Comparison of ENCODE assay signal across 1 cellular context in the genomic region with DNA sequence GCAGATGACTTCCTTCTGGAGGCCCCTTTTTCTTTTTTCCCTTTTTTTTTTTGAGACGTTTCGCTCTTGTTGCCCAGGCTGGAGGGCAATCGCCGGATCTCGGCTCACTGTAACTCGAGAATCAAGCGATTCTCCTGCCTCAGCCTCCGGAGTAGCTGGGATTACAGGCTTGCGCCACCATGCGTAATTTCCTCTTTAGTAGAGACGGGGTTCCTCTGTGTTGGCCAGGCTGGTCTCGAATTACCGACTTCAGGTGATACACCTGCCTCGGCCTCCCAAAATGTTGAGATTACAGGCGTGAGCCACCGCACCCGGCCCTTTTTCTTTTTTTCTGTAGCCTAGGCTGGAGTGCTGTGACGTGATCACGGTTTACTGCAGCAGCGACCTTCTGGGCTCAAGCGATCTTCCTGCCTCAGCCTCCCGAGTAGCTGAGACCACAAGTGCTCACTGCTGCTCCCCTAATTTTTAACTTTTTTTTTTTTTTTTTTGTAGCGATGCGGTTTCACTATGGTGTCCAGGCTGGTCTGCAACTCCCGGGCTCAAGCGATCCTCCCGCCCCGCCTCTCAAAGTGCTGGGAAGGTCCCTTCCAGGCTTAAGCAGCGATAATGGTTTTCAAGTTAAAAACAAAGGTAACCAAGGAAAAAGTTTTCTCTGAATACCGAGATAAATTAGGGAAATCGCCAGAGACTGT.
TF ChIP-seq lines count a peak whose summit lies in the region.

No MANE protein-coding gene starts in this region.

TF ChIP-seq in K562, 482 proteins besides CTCF, POLR2A, EP300 and RAD21 (continued from another document):
- TF ChIP-seq, protein P1, sequence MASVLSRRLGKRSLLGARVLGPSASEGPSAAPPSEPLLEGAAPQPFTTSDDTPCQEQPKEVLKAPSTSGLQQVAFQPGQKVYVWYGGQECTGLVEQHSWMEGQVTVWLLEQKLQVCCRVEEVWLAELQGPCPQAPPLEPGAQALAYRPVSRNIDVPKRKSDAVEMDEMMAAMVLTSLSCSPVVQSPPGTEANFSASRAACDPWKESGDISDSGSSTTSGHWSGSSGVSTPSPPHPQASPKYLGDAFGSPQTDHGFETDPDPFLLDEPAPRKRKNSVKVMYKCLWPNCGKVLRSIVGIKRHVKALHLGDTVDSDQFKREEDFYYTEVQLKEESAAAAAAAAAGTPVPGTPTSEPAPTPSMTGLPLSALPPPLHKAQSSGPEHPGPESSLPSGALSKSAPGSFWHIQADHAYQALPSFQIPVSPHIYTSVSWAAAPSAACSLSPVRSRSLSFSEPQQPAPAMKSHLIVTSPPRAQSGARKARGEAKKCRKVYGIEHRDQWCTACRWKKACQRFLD (CRISPR knock-in tag; IDR thresholded peaks at IDR 0.05): no peak
